ENCODE assay signal across 1 cellular context in genomic region chr5:135243194-135244191, GRCh38.
TF ChIP-seq lines count a peak whose summit lies in the region.

No MANE protein-coding gene starts in this region.

TF ChIP-seq in HepG2, 621 proteins besides CTCF, POLR2A, EP300 and RAD21 (continued from another document and continues in another):
- TF ChIP-seq ZBTB2 (CRISPR knock-in tag; IDR thresholded peaks at IDR 0.05; ENCODE audit: low read depth) (no peak), ZFP82 (CRISPR knock-in tag; IDR thresholded peaks at IDR 0.05; ENCODE audit: borderline replicate concordance) (no peak), HOXA9 (CRISPR knock-in tag; IDR thresholded peaks at IDR 0.05; ENCODE audit: borderline replicate concordance) (no peak), GABPA (IDR thresholded peaks at IDR 0.05; ENCODE audit: low read depth, low read length) (no peak), GABPA (CRISPR knock-in tag; IDR thresholded peaks at IDR 0.05; ENCODE audit: low read depth) (no peak), ZNF768 (CRISPR knock-in tag; IDR thresholded peaks at IDR 0.05) (peak; percentile 54; the same call in 1 of the 2 replicates), ZKSCAN1 (IDR thresholded peaks at IDR 0.05; ENCODE audit: low read length) (no peak), LRRFIP1 (CRISPR knock-in tag; conservative IDR thresholded peaks at IDR 0.05) (no peak), RNF219 (CRISPR knock-in tag; IDR thresholded peaks at IDR 0.05) (no peak), HNF1A (IDR thresholded peaks at IDR 0.05; ENCODE audit: low read depth) (no peak), HNF1A (CRISPR knock-in tag; IDR thresholded peaks at IDR 0.05; ENCODE audit: borderline replicate concordance) (no peak), NR2F2 (IDR thresholded peaks at IDR 0.05; ENCODE audit: borderline replicate concordance, low read depth) (peak; percentile 22; the same call in 1 of the 2 replicates), NFAT5 (CRISPR knock-in tag; IDR thresholded peaks at IDR 0.05) (no peak), IRX3 (CRISPR knock-in tag; IDR thresholded peaks at IDR 0.05; ENCODE audit: borderline replicate concordance, low read depth) (no peak), ZNF724P (CRISPR knock-in tag; IDR thresholded peaks at IDR 0.05; ENCODE audit: borderline replicate concordance) (0 out of 2 replicates have a peak, but pooled peaks have one; percentile 33), REPIN1 (CRISPR knock-in tag; IDR thresholded peaks at IDR 0.05; ENCODE audit: borderline replicate concordance, low read depth) (peak; percentile 34; the same call in 1 of the 2 replicates), ZBED4 (CRISPR knock-in tag; IDR thresholded peaks at IDR 0.05; ENCODE audit: borderline replicate concordance) (peak; percentile 35; the same call in 1 of the 2 replicates), HOXA3 (CRISPR knock-in tag; IDR thresholded peaks at IDR 0.05) (peak; percentile 36; the same call in 1 of the 2 replicates), ARID5B (CRISPR knock-in tag; IDR thresholded peaks at IDR 0.05) (peak; percentile 65; the same call in 1 of the 2 replicates), ZNF296 (CRISPR knock-in tag; conservative IDR thresholded peaks at IDR 0.05) (no peak), SMAD3 (CRISPR knock-in tag; IDR thresholded peaks at IDR 0.05) (no peak), FOXA3 (CRISPR knock-in tag; IDR thresholded peaks at IDR 0.05) (peak; percentile 45), ATF7-NPFF (CRISPR knock-in tag; IDR thresholded peaks at IDR 0.05; ENCODE audit: low read depth) (0 out of 2 replicates have a peak, but pooled peaks have one; percentile 20), PBX2 (CRISPR knock-in tag; IDR thresholded peaks at IDR 0.05) (no peak), MATR3 (CRISPR knock-in tag; IDR thresholded peaks at IDR 0.05) (no peak), NFE2 (CRISPR knock-in tag; IDR thresholded peaks at IDR 0.05) (no peak)
